In genomic region chr6:152984387-152984872, GRCh38 we compare ENCODE assay signal across 8 cellular contexts. TPM values are rescaled to one million over a fixed set of nuclear protein-coding genes. Genes with fewer than 3 reads are reported as not detected.
DNase-seq lines count a peak whose midpoint lies in the region; ATAC-seq and TF ChIP-seq lines count a peak whose summit lies in the region.

No MANE protein-coding gene starts in this region.

- peaks cover 29% of the 10 kb centered on the region for H3K4me1 Mint-ChIP-seq in stimulated activated effector memory CD8-positive, alpha-beta T cell treated with anti-CD3 and anti-CD28 coated beads, Interleukin-12 subunit alpha, Interleukin-12 subunit beta, amount 100 ng/mL, for 72 hours

- peaks cover 33 to 45% (median 38%) of the 10 kb centered on the region in 10 experiments for H3K4me1 ChIP-seq in BLaER1 treated with 17β-estradiol and CSF1 and Interleukin-3, amounts not matched to agents 10 nM and 100 nM
- H3K4me1 ChIP-seq in foreskin keratinocyte, result peaks cover 13% of the 10 kb centered on the region

- H3K9ac ChIP-seq in BLaER1 treated with 17β-estradiol and CSF1 and Interleukin-3, amounts not matched to agents 10 nM and 100 nM, result peak overlapping the region; percentile 77 to 96 (median 91)

- peaks cover 63% of the 10 kb centered on the region for H3K36me3 Mint-ChIP-seq in stimulated activated effector memory CD8-positive, alpha-beta T cell treated with anti-CD3 and anti-CD28 coated beads, Interleukin-12 subunit alpha, Interleukin-12 subunit beta, amount 100 ng/mL, for 72 hours

- peak overlapping the region; percentile 79 to 95 (median 93) for H3K4me2 ChIP-seq in BLaER1 treated with 17β-estradiol and CSF1 and Interleukin-3, amounts not matched to agents 10 nM and 100 nM

- peak; percentile 30 for ATAC-seq in GM18868 (IDR thresholded peaks at IDR 0.05; ENCODE audit: unreplicated experiment)
- peak; percentile 33 for ATAC-seq in HG03095 (IDR thresholded peaks at IDR 0.05; ENCODE audit: unreplicated experiment)
- peak; percentile 2 for ATAC-seq in foreskin keratinocyte
- ATAC-seq in stimulated activated effector memory CD8-positive, alpha-beta T cell treated with anti-CD3 and anti-CD28 coated beads, Interleukin-12 subunit alpha, Interleukin-12 subunit beta, amount 100 ng/mL, for 72 hours, result no peak

- peak overlapping the region; percentile 35 to 97 (median 95); a peak in 21 of 22 replicates for H3K27ac ChIP-seq in BLaER1 treated with 17β-estradiol and CSF1 and Interleukin-3, amounts not matched to agents 10 nM and 100 nM
- H3K27ac ChIP-seq in foreskin keratinocyte, result peak overlapping the region; percentile 76

- H3K4me3 ChIP-seq in BLaER1 treated with 17β-estradiol and CSF1 and Interleukin-3, amounts not matched to agents 10 nM and 100 nM, result peak overlapping the region; percentile 89 to 100 (median 98)

- H3K9me3 ChIP-seq in BLaER1 treated with 17β-estradiol and CSF1 and Interleukin-3, amounts not matched to agents 10 nM and 100 nM (replicated peaks in 1 of 11), result no peaks in the 10 kb centered on the region

- peak; percentile 9 for DNase-seq in SK-MEL-5 (ENCODE audit: low read depth, low spot score)
- DNase-seq in foreskin keratinocyte, result peak; percentile 24 to 42
- no peak for DNase-seq in stimulated activated effector memory CD8-positive, alpha-beta T cell treated with anti-CD3 and anti-CD28 coated beads, Interleukin-12 subunit alpha, Interleukin-12 subunit beta, amount 100 ng/mL, for 72 hours (ENCODE audit: low spot score in 2 of 2)
- DNase-seq in NK-92 treated with Interleukin-12 subunit alpha and Interleukin-12 subunit beta, amount 100 ng/mL, for 24 hours (lab: John Stamatoyannopoulos, UW), result no peak
- DNase-seq in AML-193 (lab: John Stamatoyannopoulos, UW), result no peak

- peaks cover 16 to 56% (median 35%) of the 10 kb centered on the region in 11 experiments for H4K20me1 ChIP-seq in BLaER1 treated with 17β-estradiol and CSF1 and Interleukin-3, amounts not matched to agents 10 nM and 100 nM

- peak overlapping the region; percentile 81 for H3K4me3 Mint-ChIP-seq in stimulated activated effector memory CD8-positive, alpha-beta T cell treated with anti-CD3 and anti-CD28 coated beads, Interleukin-12 subunit alpha, Interleukin-12 subunit beta, amount 100 ng/mL, for 72 hours

- no peaks in the 10 kb centered on the region for H3K27me3 ChIP-seq in BLaER1 treated with 17β-estradiol and CSF1 and Interleukin-3, amounts not matched to agents 10 nM and 100 nM
- H3K27me3 ChIP-seq in foreskin keratinocyte, result no peaks in the 10 kb centered on the region

- no peaks in the 10 kb centered on the region for H3K9me3 Mint-ChIP-seq in stimulated activated effector memory CD8-positive, alpha-beta T cell treated with anti-CD3 and anti-CD28 coated beads, Interleukin-12 subunit alpha, Interleukin-12 subunit beta, amount 100 ng/mL, for 72 hours

- TF ChIP-seq CTCF in foreskin keratinocyte (conservative IDR thresholded peaks at IDR 0.05), result no peak

- peak overlapping the region; percentile 96 for H3K27ac Mint-ChIP-seq in stimulated activated effector memory CD8-positive, alpha-beta T cell treated with anti-CD3 and anti-CD28 coated beads, Interleukin-12 subunit alpha, Interleukin-12 subunit beta, amount 100 ng/mL, for 72 hours

- in situ Hi-C loops in SK-MEL-5 (cut with HindIII; ENCODE audit: low pct_unique_long_range_greater_than_20kb, low sequenced_read_pairs), result no loop called here

- peaks cover 0 to 40% (median 19%) of the 10 kb centered on the region in 11 experiments; a peak in 14 of 22 replicates for H3K36me3 ChIP-seq in BLaER1 treated with 17β-estradiol and CSF1 and Interleukin-3, amounts not matched to agents 10 nM and 100 nM

RNA-seq across cellular contexts. Expression of gene FBXO5, which starts 1.6 kb away (rescaled TPM):
- total RNA-seq in SK-MEL-5 (2014; rRNA removed; shearing (Covaris generic)), result 17.4 and 17.8 TPM in 2 replicates
- polyA plus RNA-seq in SK-MEL-5 (2015; cell fraction: cytosol; rRNA removed), result 14.3 and 17.8 TPM in 2 replicates
- polyA plus RNA-seq in SK-MEL-5 (2015; cell fraction: nucleus; rRNA removed), result 26.6 and 32.0 TPM in 2 replicates
- 23.6 and 24.9 TPM in 2 replicates for total RNA-seq in foreskin keratinocyte
- polyA plus RNA-seq in foreskin keratinocyte, result 9.7 and 12.2 TPM in 2 replicates

RNA-seq across cellular contexts. Expression of gene MTRF1L, which starts 18.1 kb away (rescaled TPM):
- 29.0 and 32.5 TPM in 2 replicates for total RNA-seq in SK-MEL-5 (2014; rRNA removed; shearing (Covaris generic))
- 16.7 and 19.3 TPM in 2 replicates for polyA plus RNA-seq in SK-MEL-5 (2015; cell fraction: cytosol; rRNA removed)
- polyA plus RNA-seq in SK-MEL-5 (2015; cell fraction: nucleus; rRNA removed), result 21.0 and 21.7 TPM in 2 replicates
- total RNA-seq in foreskin keratinocyte, result 15.0 and 18.8 TPM in 2 replicates
- 9.8 and 10.5 TPM in 2 replicates for polyA plus RNA-seq in foreskin keratinocyte

Comparison
In these comparisons a context has a peak if more than half of its experiments do, and no peak if none do; other contexts are left out.
1. DNase-seq: peak in SK-MEL-5 (single experiment) and foreskin keratinocyte (2 of 2); none in stimulated activated effector memory CD8-positive, alpha-beta T cell treated with anti-CD3 and anti-CD28 coated beads, Interleukin-12 subunit alpha, Interleukin-12 subunit beta, amount 100 ng/mL, for 72 hours (0 of 2), NK-92 treated with Interleukin-12 subunit alpha and Interleukin-12 subunit beta, amount 100 ng/mL, for 24 hours (single experiment) and AML-193 (0 of 2).